In the genomic region with DNA sequence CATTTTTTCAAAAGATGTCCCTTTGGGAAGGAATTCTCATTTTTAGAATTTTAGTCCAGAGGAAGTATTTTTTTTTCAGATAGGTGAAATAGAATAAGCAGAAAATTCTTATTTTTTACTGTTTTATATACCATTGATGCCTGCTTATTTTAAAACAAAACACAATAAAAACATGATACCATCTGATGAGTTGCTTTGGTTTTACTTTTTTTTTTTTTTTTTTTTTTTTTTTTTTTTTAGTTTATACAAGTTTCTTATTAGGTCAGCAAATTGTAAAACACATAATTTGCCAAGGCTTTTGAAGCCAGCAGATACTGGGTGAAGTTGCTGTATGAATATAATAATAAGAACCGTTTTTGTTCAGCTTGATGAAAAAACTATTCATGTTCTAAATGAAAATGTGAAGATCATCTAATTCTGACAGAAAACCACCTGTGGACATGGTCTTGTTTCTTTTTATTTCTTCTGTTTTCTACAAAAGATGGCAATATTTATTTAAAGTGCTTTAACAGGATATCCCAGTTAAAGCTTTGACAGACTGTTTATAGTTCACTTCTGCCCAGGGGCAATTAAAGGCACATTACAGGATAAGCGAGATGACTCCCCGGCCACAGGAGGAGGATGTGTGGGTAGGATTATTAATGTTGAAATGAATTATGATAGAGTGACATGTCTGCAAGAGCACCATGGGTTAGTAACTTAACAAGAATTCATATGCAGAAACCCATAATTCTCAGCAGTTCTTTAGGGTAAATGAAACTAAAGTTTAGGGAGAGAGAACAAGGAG, we compare ENCODE assay signal across 12 cellular contexts. TPM values are rescaled to one million over a fixed set of nuclear protein-coding genes. Genes with fewer than 3 reads are reported as not detected.
DNase-seq lines count a peak whose midpoint lies in the region; ATAC-seq and TF ChIP-seq lines count a peak whose summit lies in the region.
"Had no signal": no experiment of that assay in that cellular context is flagged by ENCODE, and none has a peak within 500 bp of the region (broad histone marks: within the 10 kb centered on the region; RNA-seq: fewer than 3 reads in every experiment).

No MANE protein-coding gene starts in this region.

- H3K36me3 ChIP-seq in HEK293 (ENCODE audit: control insufficient read depth in 2 of 2, insufficient read depth in 1 of 2, low read length in 2 of 2), result no peaks in the 10 kb centered on the region; a peak in 1 of 3 replicates
- H3K36me3 ChIP-seq: heart left ventricle, SJSA1 had no signal

- DNase-seq in AG10803 (ENCODE audit: low read depth), result peak; percentile 59
- DNase-seq in activated CD8-positive, alpha-beta T cell treated with anti-CD3 and anti-CD28 coated beads, Interleukin-2, amount 10 ng/mL, durations not matched to agents 7 days and 5 days, result no peak
- peak; percentile 47 to 64 for DNase-seq in foreskin fibroblast
- DNase-seq in DMS79 treated with DMSO at 0.1 percent for 48 hours (lab: John Stamatoyannopoulos, UW), result no peak
- DNase-seq in superior temporal gyrus (ENCODE audit: extremely low spot score), result no peak
- DNase-seq in glomerular visceral epithelial cell (ENCODE audit: extremely low spot score), result no peak
- no peak for DNase-seq in G401 (ENCODE audit: low spot score)
- DNase-seq: heart left ventricle, naive B cell, NCI-H1694 treated with DMSO at 0.1 percent for 48 hours had no signal

- peaks cover 37% of the 10 kb centered on the region for H3K4me1 Mint-ChIP-seq in activated CD8-positive, alpha-beta T cell treated with anti-CD3 and anti-CD28 coated beads, Interleukin-2, amount 10 ng/mL, durations not matched to agents 7 days and 5 days (ENCODE audit: low read depth)

- no peak overlapping the region for H3K4me3 ChIP-seq in AG10803 (ENCODE audit: low read length)
- H3K4me3 ChIP-seq in HEK293 (ENCODE audit: low read depth, low read length), result no peak overlapping the region
- H3K4me3 ChIP-seq in foreskin fibroblast (ENCODE audit: low read depth in 1 of 2, low read length in 2 of 2), result no peak overlapping the region
- H3K4me3 ChIP-seq: heart left ventricle, SJSA1 had no signal

- H3K27ac Mint-ChIP-seq in activated CD8-positive, alpha-beta T cell treated with anti-CD3 and anti-CD28 coated beads, Interleukin-2, amount 10 ng/mL, durations not matched to agents 7 days and 5 days, result peak overlapping the region; percentile 69

- CTCF ChIA-PET in HEK293 (lab: Yijun Ruan, JAX), result no interaction called here
- CTCF ChIA-PET in activated CD8-positive, alpha-beta T cell treated with anti-CD3 and anti-CD28 coated beads, Interleukin-2, amount 10 ng/mL, durations not matched to agents 7 days and 5 days (lab: Charles Lee), result interaction anchor here (1.7 kb wide), 1 partner anchor 22 kb away, joined by 5 read pairs; no protein-coding TSS in a partner anchor

- TF ChIP-seq CTCF in AG10803 (conservative IDR thresholded peaks at IDR 0.05; ENCODE audit: low read length) (no peak), HEK293 (tag by site-specific recombination; IDR thresholded peaks at IDR 0.05) (no peak), foreskin fibroblast (IDR thresholded peaks at IDR 0.05; ENCODE audit: low read depth, low read length) (no peak)

- no peak overlapping the region for H3K27ac ChIP-seq in HEK293 (ENCODE audit: extremely low read depth, low read depth, low read length)
- H3K27ac ChIP-seq: heart left ventricle, SJSA1 had no signal

- in situ Hi-C loops in G401 (cut with HindIII; ENCODE audit: low sequenced_read_pairs), result no loop called here

- peak overlapping the region; percentile 7 for H3K4me3 Mint-ChIP-seq in activated CD8-positive, alpha-beta T cell treated with anti-CD3 and anti-CD28 coated beads, Interleukin-2, amount 10 ng/mL, durations not matched to agents 7 days and 5 days
- H3K4me3 Mint-ChIP-seq: naive B cell had no signal

- H3K27me3 Mint-ChIP-seq in activated CD8-positive, alpha-beta T cell treated with anti-CD3 and anti-CD28 coated beads, Interleukin-2, amount 10 ng/mL, durations not matched to agents 7 days and 5 days (ENCODE audit: low read depth), result no peaks in the 10 kb centered on the region
- H3K27me3 Mint-ChIP-seq: naive B cell had no signal

- peak; percentile 22 for ATAC-seq in activated CD8-positive, alpha-beta T cell treated with anti-CD3 and anti-CD28 coated beads, Interleukin-2, amount 10 ng/mL, durations not matched to agents 7 days and 5 days
- ATAC-seq: heart left ventricle had no signal

- H3K4me1 ChIP-seq in HEK293 (ENCODE audit: control insufficient read depth, insufficient read depth, low read length), result peaks cover 11% of the 10 kb centered on the region; the same call in 1 of the 2 replicates
- H3K4me1 ChIP-seq: SJSA1 had no signal

- no peaks in the 10 kb centered on the region for H3K9me3 ChIP-seq in HEK293 (ENCODE audit: control insufficient read depth, insufficient read depth, low read depth, low read length)
- H3K9me3 ChIP-seq: SJSA1 had no signal

- no peaks in the 10 kb centered on the region for H3K9me3 Mint-ChIP-seq in activated CD8-positive, alpha-beta T cell treated with anti-CD3 and anti-CD28 coated beads, Interleukin-2, amount 10 ng/mL, durations not matched to agents 7 days and 5 days (ENCODE audit: insufficient read depth)
- H3K9me3 Mint-ChIP-seq: naive B cell had no signal

- peaks cover 43% of the 10 kb centered on the region for H3K36me3 Mint-ChIP-seq in activated CD8-positive, alpha-beta T cell treated with anti-CD3 and anti-CD28 coated beads, Interleukin-2, amount 10 ng/mL, durations not matched to agents 7 days and 5 days (ENCODE audit: low read depth)

- POLR2A ChIA-PET in HEK293 (lab: Yijun Ruan, JAX), result no interaction called here
- POLR2A ChIA-PET in activated CD8-positive, alpha-beta T cell treated with anti-CD3 and anti-CD28 coated beads, Interleukin-2, amount 10 ng/mL, durations not matched to agents 7 days and 5 days (lab: Charles Lee), result interaction anchor here (2.1 kb wide), 1 partner anchor 11 kb away, joined by 6 read pairs; no protein-coding TSS in a partner anchor

TF ChIP-seq in HEK293, 187 proteins besides CTCF, POLR2A, EP300 and RAD21:
- TF ChIP-seq, protein P1, sequence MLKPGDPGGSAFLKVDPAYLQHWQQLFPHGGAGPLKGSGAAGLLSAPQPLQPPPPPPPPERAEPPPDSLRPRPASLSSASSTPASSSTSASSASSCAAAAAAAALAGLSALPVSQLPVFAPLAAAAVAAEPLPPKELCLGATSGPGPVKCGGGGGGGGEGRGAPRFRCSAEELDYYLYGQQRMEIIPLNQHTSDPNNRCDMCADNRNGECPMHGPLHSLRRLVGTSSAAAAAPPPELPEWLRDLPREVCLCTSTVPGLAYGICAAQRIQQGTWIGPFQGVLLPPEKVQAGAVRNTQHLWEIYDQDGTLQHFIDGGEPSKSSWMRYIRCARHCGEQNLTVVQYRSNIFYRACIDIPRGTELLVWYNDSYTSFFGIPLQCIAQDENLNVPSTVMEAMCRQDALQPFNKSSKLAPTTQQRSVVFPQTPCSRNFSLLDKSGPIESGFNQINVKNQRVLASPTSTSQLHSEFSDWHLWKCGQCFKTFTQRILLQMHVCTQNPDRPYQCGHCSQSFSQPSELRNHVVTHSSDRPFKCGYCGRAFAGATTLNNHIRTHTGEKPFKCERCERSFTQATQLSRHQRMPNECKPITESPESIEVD (tag by site-specific recombination; IDR thresholded peaks at IDR 0.05), result peak; percentile 55
- TF ChIP-seq, protein P2, sequence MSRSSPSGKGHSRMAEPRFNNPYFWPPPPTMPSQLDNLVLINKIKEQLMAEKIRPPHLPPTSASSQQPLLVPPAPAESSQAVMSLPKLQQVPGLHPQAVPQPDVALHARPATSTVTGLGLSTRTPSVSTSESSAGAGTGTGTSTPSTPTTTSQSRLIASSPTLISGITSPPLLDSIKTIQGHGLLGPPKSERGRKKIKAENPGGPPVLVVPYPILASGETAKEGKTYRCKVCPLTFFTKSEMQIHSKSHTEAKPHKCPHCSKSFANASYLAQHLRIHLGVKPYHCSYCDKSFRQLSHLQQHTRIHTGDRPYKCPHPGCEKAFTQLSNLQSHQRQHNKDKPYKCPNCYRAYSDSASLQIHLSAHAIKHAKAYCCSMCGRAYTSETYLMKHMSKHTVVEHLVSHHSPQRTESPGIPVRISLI (tag by site-specific recombination; IDR thresholded peaks at IDR 0.05), result peak; percentile 65; the same call in 1 of the 2 replicates
- TF ChIP-seq, protein P3, sequence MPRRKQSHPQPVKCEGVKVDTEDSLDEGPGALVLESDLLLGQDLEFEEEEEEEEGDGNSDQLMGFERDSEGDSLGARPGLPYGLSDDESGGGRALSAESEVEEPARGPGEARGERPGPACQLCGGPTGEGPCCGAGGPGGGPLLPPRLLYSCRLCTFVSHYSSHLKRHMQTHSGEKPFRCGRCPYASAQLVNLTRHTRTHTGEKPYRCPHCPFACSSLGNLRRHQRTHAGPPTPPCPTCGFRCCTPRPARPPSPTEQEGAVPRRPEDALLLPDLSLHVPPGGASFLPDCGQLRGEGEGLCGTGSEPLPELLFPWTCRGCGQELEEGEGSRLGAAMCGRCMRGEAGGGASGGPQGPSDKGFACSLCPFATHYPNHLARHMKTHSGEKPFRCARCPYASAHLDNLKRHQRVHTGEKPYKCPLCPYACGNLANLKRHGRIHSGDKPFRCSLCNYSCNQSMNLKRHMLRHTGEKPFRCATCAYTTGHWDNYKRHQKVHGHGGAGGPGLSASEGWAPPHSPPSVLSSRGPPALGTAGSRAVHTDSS (tag by site-specific recombination; IDR thresholded peaks at IDR 0.05), result no peak
- TF ChIP-seq WT1 (tag by site-specific recombination; IDR thresholded peaks at IDR 0.05) (0 out of 2 replicates have a peak, but pooled peaks have one; percentile 23), OSR2 (tag by site-specific recombination; IDR thresholded peaks at IDR 0.05) (0 out of 2 replicates have a peak, but pooled peaks have one; percentile 30), SCRT2 (tag by site-specific recombination; IDR thresholded peaks at IDR 0.05) (peak; percentile 25; the same call in 1 of the 2 replicates), ZNF501 (tag by site-specific recombination; IDR thresholded peaks at IDR 0.05) (no peak)

RNA-seq across cellular contexts. Expression of a gene that starts 31.1 kb away (rescaled TPM):
- total RNA-seq in activated CD8-positive, alpha-beta T cell treated with anti-CD3 and anti-CD28 coated beads, Interleukin-2, amount 10 ng/mL, durations not matched to agents 7 days and 5 days, result 1 to 10 TPM; 7.5 to 8.2 TPM
- not detected in 2 replicates for total RNA-seq in G401 (2014; rRNA removed; shearing (Covaris generic))

Comparison
In these comparisons a context has a peak if more than half of its experiments do, and no peak if none do; other contexts are left out.
1. DNase-seq: peak in AG10803 (single experiment) and foreskin fibroblast (2 of 2); none in activated CD8-positive, alpha-beta T cell treated with anti-CD3 and anti-CD28 coated beads, Interleukin-2, amount 10 ng/mL, durations not matched to agents 7 days and 5 days (single experiment), DMS79 treated with DMSO at 0.1 percent for 48 hours (single experiment), superior temporal gyrus (single experiment), glomerular visceral epithelial cell (single experiment) and G401 (single experiment).